ENCODE assay signal across 8 cellular contexts in the genomic region with DNA sequence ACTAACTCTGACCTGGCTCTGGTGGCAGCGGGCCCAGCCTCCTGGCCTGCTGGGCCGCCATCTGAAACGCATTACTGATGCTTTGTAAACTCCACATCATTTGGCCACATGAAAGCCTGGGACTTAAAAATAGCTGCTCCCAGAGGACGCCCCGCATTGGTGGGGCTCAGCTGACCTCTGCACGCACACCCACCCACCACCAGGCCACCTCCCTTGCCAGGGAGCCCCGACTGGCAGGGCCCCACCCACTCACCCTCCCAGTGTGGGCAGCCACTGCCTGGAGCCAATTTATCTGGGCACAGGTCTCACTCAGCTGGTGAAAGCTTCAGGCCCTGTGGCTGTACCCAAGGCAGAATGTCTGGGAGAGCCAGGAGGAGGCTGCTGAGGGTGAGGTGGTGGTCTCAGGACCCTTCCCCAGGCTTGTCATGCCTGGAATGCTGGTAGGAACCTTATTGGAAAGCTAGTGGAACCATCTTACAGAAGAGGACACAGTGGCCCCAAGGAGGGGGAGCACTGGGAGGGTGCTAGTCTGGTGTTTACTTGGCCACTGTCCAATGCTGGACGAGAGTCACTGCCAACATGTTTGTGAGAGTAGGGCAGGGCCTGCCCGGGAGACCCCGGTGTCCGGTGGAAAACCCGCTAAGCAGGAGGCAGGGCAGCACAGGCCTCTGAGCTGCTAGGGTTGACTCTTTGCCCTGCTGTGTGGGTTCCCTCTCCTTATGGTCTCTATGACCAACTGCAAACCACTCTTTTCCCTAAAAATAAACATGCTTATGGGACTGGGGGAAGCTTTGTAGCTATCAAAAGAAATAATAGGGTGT. TPM values are rescaled to one million over a fixed set of nuclear protein-coding genes. Genes with fewer than 3 reads are reported as not detected.
A peak's percentile ranks its signal among the peaks of the same experiment; 100 is the strongest.
DNase-seq lines count a peak whose midpoint lies in the region; ATAC-seq and TF ChIP-seq lines count a peak whose summit lies in the region.

No MANE protein-coding gene starts in this region.

- H3K36me3 ChIP-seq in lower lobe of right lung = peaks cover 5% of the 10 kb centered on the region
- no peaks in the 10 kb centered on the region for H3K36me3 ChIP-seq in aorta (ENCODE audit: control insufficient read depth in 1 of 2, insufficient read depth in 2 of 2, low read length in 1 of 2)

- no peak overlapping the region for H3K4me3 ChIP-seq in lower lobe of right lung
- H3K4me3 ChIP-seq in aorta (ENCODE audit: low read length in 2 of 2) = no peak overlapping the region

- no peak for DNase-seq in activated naive CD4-positive, alpha-beta T cell treated with anti-CD3 and anti-CD28 coated beads for 36 hours
- no peak for DNase-seq in activated naive CD4-positive, alpha-beta T cell treated with anti-CD3 and anti-CD28 coated beads, Interleukin-2, amount 50 U/mL, for 16 hours
- DNase-seq in MCF 10A (ENCODE audit: unreplicated experiment) (peak; percentile 92), lower lobe of right lung (no peak), aorta (peak; percentile 70 to 85), activated gamma-delta T cell (lab: John Stamatoyannopoulos, UW) (no peak), Kasumi-1 (lab: John Stamatoyannopoulos, UW) (no peak)
- no peak for DNase-seq in activated CD8-positive, alpha-beta memory T cell treated with anti-CD3 and anti-CD28 coated beads for 24 hours

- H3K4me3 Mint-ChIP-seq in activated naive CD4-positive, alpha-beta T cell treated with anti-CD3 and anti-CD28 coated beads for 36 hours = peak overlapping the region; percentile 79
- no peak overlapping the region for H3K4me3 Mint-ChIP-seq in MCF 10A (ENCODE audit: unreplicated experiment)

- H3K27ac Mint-ChIP-seq in activated naive CD4-positive, alpha-beta T cell treated with anti-CD3 and anti-CD28 coated beads for 36 hours = peak overlapping the region; percentile 90
- H3K27ac Mint-ChIP-seq in MCF 10A (ENCODE audit: low read depth, unreplicated experiment) = peak overlapping the region; percentile 8

- H3K4me1 ChIP-seq in lower lobe of right lung = peaks cover 62% of the 10 kb centered on the region
- no peaks in the 10 kb centered on the region for H3K4me1 ChIP-seq in aorta (ENCODE audit: control insufficient read depth in 1 of 2, insufficient read depth in 2 of 2, low read length in 2 of 2)

- H3K9me3 Mint-ChIP-seq in activated naive CD4-positive, alpha-beta T cell treated with anti-CD3 and anti-CD28 coated beads for 36 hours = no peaks in the 10 kb centered on the region
- no peaks in the 10 kb centered on the region for H3K9me3 Mint-ChIP-seq in MCF 10A (ENCODE audit: unreplicated experiment)

- TF ChIP-seq CTCF in MCF 10A (IDR thresholded peaks at IDR 0.05; ENCODE audit: unreplicated experiment) (no peak), lower lobe of right lung (IDR thresholded peaks at IDR 0.05) (no peak)

- no TSS peak for BruUV-seq in MCF 10A (replicated peaks; lab: Mats Ljungman, UMichigan)

- intact Hi-C loops in activated naive CD4-positive, alpha-beta T cell treated with anti-CD3 and anti-CD28 coated beads for 36 hours (cut with micrococcal nuclease) = no loop called here
- intact Hi-C loops in MCF 10A (cut with micrococcal nuclease) = no loop called here
- intact Hi-C loops in lower lobe of right lung (cut with DNase I) = no loop called here
- intact Hi-C loops in aorta (cut with DNase I) = no loop called here

- H3K27ac ChIP-seq in lower lobe of right lung (peak overlapping the region; percentile 64), aorta (ENCODE audit: low read depth in 1 of 2, low read length in 2 of 2) (no peak overlapping the region)

- POLR2A ChIA-PET in MCF 10A (lab: Yijun Ruan, JAX) = interaction anchor here (0.8 to 1.7 kb wide), 5 partner anchors 11 to 86 kb away, joined by 3 to 8 read pairs (median 4); a partner anchor contains a TSS

- peaks cover 67% of the 10 kb centered on the region for H3K36me3 Mint-ChIP-seq in activated naive CD4-positive, alpha-beta T cell treated with anti-CD3 and anti-CD28 coated beads for 36 hours (ENCODE audit: low read depth)
- H3K36me3 Mint-ChIP-seq in MCF 10A (ENCODE audit: insufficient read depth, unreplicated experiment) = peaks cover 27% of the 10 kb centered on the region

- H3K27me3 ChIP-seq in lower lobe of right lung (ENCODE audit: low read depth) (no peaks in the 10 kb centered on the region), aorta (ENCODE audit: control insufficient read depth in 1 of 2, insufficient read depth in 2 of 2, low read length in 1 of 2) (no peaks in the 10 kb centered on the region)

- peaks cover 100% of the 10 kb centered on the region for H3K4me1 Mint-ChIP-seq in activated naive CD4-positive, alpha-beta T cell treated with anti-CD3 and anti-CD28 coated beads for 36 hours (ENCODE audit: low read depth)
- peaks cover 18% of the 10 kb centered on the region for H3K4me1 Mint-ChIP-seq in MCF 10A (ENCODE audit: insufficient read depth, unreplicated experiment)

- 6 to 9% methylated on average over 12 of the region's 12 CpGs for WGBS in aorta, 2 donors

- H3K27me3 Mint-ChIP-seq in activated naive CD4-positive, alpha-beta T cell treated with anti-CD3 and anti-CD28 coated beads for 36 hours (ENCODE audit: low read depth) = no peaks in the 10 kb centered on the region
- H3K27me3 Mint-ChIP-seq in MCF 10A (ENCODE audit: insufficient read depth, unreplicated experiment) = no peaks in the 10 kb centered on the region

- CTCF ChIA-PET in activated naive CD4-positive, alpha-beta T cell treated with anti-CD3 and anti-CD28 coated beads for 36 hours (lab: Charles Lee) = interaction anchor here (1.3 to 22.6 kb wide), 5 partner anchors 9 to 84 kb away, joined by 3 to 437 read pairs (median 34); a partner anchor contains a TSS
- CTCF ChIA-PET in MCF 10A (lab: Yijun Ruan, JAX) = interaction anchor here (0.6 to 2.8 kb wide), 6 partner anchors 14 to 1014 kb away, joined by 3 to 29 read pairs (median 10); no protein-coding TSS in a partner anchor

- no peaks in the 10 kb centered on the region for H3K9me3 ChIP-seq in lower lobe of right lung
- H3K9me3 ChIP-seq in aorta (ENCODE audit: control insufficient read depth, low read length) = no peaks in the 10 kb centered on the region

- ATAC-seq in lower lobe of right lung (peak; percentile 7), aorta (ENCODE audit: low FRiP score) (peak; percentile 23)

RNA-seq across cellular contexts. Expression of a gene that starts 10.9 kb away (rescaled TPM):
- total RNA-seq in activated naive CD4-positive, alpha-beta T cell treated with anti-CD3 and anti-CD28 coated beads for 36 hours = 10 to 100 TPM; 87.9 to 92.3 TPM
- total RNA-seq in MCF 10A (2022) (0.29 and 0.42 TPM in 2 replicates), lower lobe of right lung (5.7 TPM), aorta (1 to 10 TPM; 1.6 to 4.4 TPM)
- 1 to 10 TPM in 1 of 2 donors, under 1 TPM in 1; 0.54 to 2.8 TPM for polyA plus RNA-seq in aorta

RNA-seq across cellular contexts. Expression of a gene that starts 51.3 kb away (rescaled TPM):
- total RNA-seq in activated naive CD4-positive, alpha-beta T cell treated with anti-CD3 and anti-CD28 coated beads for 36 hours = 100 to 1,000 TPM; 307 to 309 TPM
- 415 and 488 TPM in 2 replicates for total RNA-seq in MCF 10A (2022)
- total RNA-seq in lower lobe of right lung = 249 TPM
- 100 to 1,000 TPM; 304 to 330 TPM for total RNA-seq in aorta
- polyA plus RNA-seq in aorta = 1,000 to 10,000 TPM in 1 of 2 donors, 100 to 1,000 TPM in 1; 695 to 1,152 TPM

Comparison
In these comparisons a context has a peak if more than half of its experiments do, and no peak if none do; other contexts are left out.
1. DNase-seq: peak in MCF 10A (single experiment) and aorta (2 of 2); none in activated naive CD4-positive, alpha-beta T cell treated with anti-CD3 and anti-CD28 coated beads for 36 hours (single experiment), activated naive CD4-positive, alpha-beta T cell treated with anti-CD3 and anti-CD28 coated beads, Interleukin-2, amount 50 U/mL, for 16 hours (single experiment), lower lobe of right lung (single experiment), activated CD8-positive, alpha-beta memory T cell treated with anti-CD3 and anti-CD28 coated beads for 24 hours (single experiment), activated gamma-delta T cell (single experiment) and Kasumi-1 (0 of 2).
2. RNA of a gene that starts 10.9 kb away (total RNA-seq): 87.9 to 92.3 TPM in activated naive CD4-positive, alpha-beta T cell treated with anti-CD3 and anti-CD28 coated beads for 36 hours; 5.7 TPM in lower lobe of right lung (single experiment), 1.6 to 4.4 TPM in aorta and 0.29 to 0.42 TPM in MCF 10A; every median in the first group is over 10 times any median in the second.